Comparison of ENCODE assay signal across 23 cellular contexts in genomic region chr12:93671044-93671443, GRCh38. TPM values are rescaled to one million over a fixed set of nuclear protein-coding genes. Genes with fewer than 3 reads are reported as not detected.
DNase-seq lines count a peak whose midpoint lies in the region; ATAC-seq and TF ChIP-seq lines count a peak whose summit lies in the region.
"Had no signal": no experiment of that assay in that cellular context is flagged by ENCODE, and none has a peak within 500 bp of the region (broad histone marks: within the 10 kb centered on the region; RNA-seq: fewer than 3 reads in every experiment).

No MANE protein-coding gene starts in this region.

- H3K4me1 ChIP-seq in esophagus muscularis mucosa (peaks cover 0 to 5% (median 0%) of the 10 kb centered on the region in 4 donors), prostate gland (replicated peaks) (no peaks in the 10 kb centered on the region)
- H3K4me1 ChIP-seq: A549; BE2C; BLaER1 treated with 17β-estradiol and CSF1 and Interleukin-3, amounts not matched to agents 10 nM and 100 nM; HAP-1 had no signal

- intact Hi-C loops in esophagus muscularis mucosa (cut with DNase I) (loop anchor here (5.0 to 10.0 kb wide), 2 partner anchors 74 to 166 kb away; no protein-coding TSS in a partner anchor), prostate gland (cut with DNase I) (no loop called here)

- H3K27me3 Mint-ChIP-seq in activated naive CD4-positive, alpha-beta T cell treated with anti-CD3 and anti-CD28 coated beads, Interleukin-2, amount 50 U/mL, for 24 hours: peaks cover 1% of the 10 kb centered on the region

- peak overlapping the region; percentile 33 for H3K27ac Mint-ChIP-seq in activated naive CD4-positive, alpha-beta T cell treated with anti-CD3 and anti-CD28 coated beads, Interleukin-2, amount 50 U/mL, for 24 hours
- H3K27ac Mint-ChIP-seq: CD4-positive, alpha-beta T cell; CD8-positive, alpha-beta memory T cell; GM23338; HFFc6 had no signal

- TF ChIP-seq POLR2A in esophagus muscularis mucosa (IDR thresholded peaks at IDR 0.05; ENCODE audit: low read depth) (no peak), prostate gland (IDR thresholded peaks at IDR 0.05) (no peak)

- no peak overlapping the region for H3K4me3 Mint-ChIP-seq in activated naive CD4-positive, alpha-beta T cell treated with anti-CD3 and anti-CD28 coated beads, Interleukin-2, amount 50 U/mL, for 24 hours
- H3K4me3 Mint-ChIP-seq: CD14-positive monocyte; CD4-positive, alpha-beta T cell; CD8-positive, alpha-beta memory T cell; GM23338; HFFc6 had no signal

- H3K27ac ChIP-seq in esophagus muscularis mucosa (replicated peaks in 1 of 4) (no peak overlapping the region), prostate gland (peak overlapping the region in 1 of 2 donors; percentile 46)
- H3K27ac ChIP-seq: 22Rv1; A549; BLaER1 treated with 17β-estradiol and CSF1 and Interleukin-3, amounts not matched to agents 10 nM and 100 nM had no signal

- H3K9me3 Mint-ChIP-seq in activated naive CD4-positive, alpha-beta T cell treated with anti-CD3 and anti-CD28 coated beads, Interleukin-2, amount 50 U/mL, for 24 hours: no peaks in the 10 kb centered on the region
- H3K9me3 Mint-ChIP-seq: CD8-positive, alpha-beta memory T cell; GM23338 had no signal

- no peak for ATAC-seq in GM19328 (IDR thresholded peaks at IDR 0.05; ENCODE audit: unreplicated experiment)
- ATAC-seq: A549, GM12878, GM23338 had no signal

- no peaks in the 10 kb centered on the region for H3K36me3 Mint-ChIP-seq in activated naive CD4-positive, alpha-beta T cell treated with anti-CD3 and anti-CD28 coated beads, Interleukin-2, amount 50 U/mL, for 24 hours
- H3K36me3 Mint-ChIP-seq: CD14-positive monocyte; CD8-positive, alpha-beta memory T cell had no signal

- 92% methylated on average over 3 of the region's 3 CpGs for WGBS in esophagus muscularis mucosa
- 58% methylated on average over 3 of the region's 3 CpGs for WGBS in prostate gland

- no peak for DNase-seq in activated naive CD4-positive, alpha-beta T cell (lab: John Stamatoyannopoulos, UW)
- DNase-seq in esophagus muscularis mucosa (ENCODE audit: extremely low spot score) (peak; percentile 29), prostate gland (ENCODE audit: low spot score) (peak; percentile 36), inferior parietal cortex (ENCODE audit: extremely low spot score) (no peak)
- DNase-seq: ACHN; AML-193; BE2C; CD4-positive, alpha-beta T cell; CD8-positive, alpha-beta memory T cell; DMS 273 treated with DMSO at 0.1 percent for 48 hours; DMS79; EL; GDM1; HFFc6 had no signal

- no peak for TF ChIP-seq EP300 in esophagus muscularis mucosa (IDR thresholded peaks at IDR 0.05)

- no peaks in the 10 kb centered on the region for H3K27me3 ChIP-seq in esophagus muscularis mucosa
- H3K27me3 ChIP-seq in prostate gland (replicated peaks; ENCODE audit: insufficient read depth): no peaks in the 10 kb centered on the region
- H3K27me3 ChIP-seq: BE2C; BLaER1 treated with 17β-estradiol and CSF1 and Interleukin-3, amounts not matched to agents 10 nM and 100 nM had no signal

- peaks cover 3% of the 10 kb centered on the region for H3K4me1 Mint-ChIP-seq in activated naive CD4-positive, alpha-beta T cell treated with anti-CD3 and anti-CD28 coated beads, Interleukin-2, amount 50 U/mL, for 24 hours
- H3K4me1 Mint-ChIP-seq: CD8-positive, alpha-beta memory T cell had no signal

- H3K9me3 ChIP-seq in esophagus muscularis mucosa: no peaks in the 10 kb centered on the region
- H3K9me3 ChIP-seq in prostate gland: no peaks in the 10 kb centered on the region
- H3K9me3 ChIP-seq: BE2C had no signal

- H3K4me3 ChIP-seq in esophagus muscularis mucosa (no peak overlapping the region), prostate gland (no peak overlapping the region)
- H3K4me3 ChIP-seq: A549; BLaER1 treated with 17β-estradiol and CSF1 and Interleukin-3, amounts not matched to agents 10 nM and 100 nM; GM12878; GM23338; HAP-1 had no signal

- no peak for TF ChIP-seq CTCF in esophagus muscularis mucosa (IDR thresholded peaks at IDR 0.05)
- TF ChIP-seq CTCF in prostate gland (IDR thresholded peaks at IDR 0.05): no peak

- no peaks in the 10 kb centered on the region for H3K36me3 ChIP-seq in esophagus muscularis mucosa
- no peaks in the 10 kb centered on the region for H3K36me3 ChIP-seq in prostate gland
- H3K36me3 ChIP-seq: BE2C; BLaER1 treated with 17β-estradiol and CSF1 and Interleukin-3, amounts not matched to agents 10 nM and 100 nM; HAP-1 had no signal

RNA-seq across cellular contexts. Expression of gene CRADD, which starts 6.1 kb away (rescaled TPM):
- total RNA-seq in esophagus muscularis mucosa (10 to 100 TPM; 23.5 to 35.3 (median 26.1) TPM), prostate gland (10 to 100 TPM; 38.9 to 42.4 TPM)

Comparison
In these comparisons a context has a peak if more than half of its experiments do, and no peak if none do; other contexts are left out.
1. DNase-seq: peak in esophagus muscularis mucosa (single experiment) and prostate gland (single experiment); none in activated naive CD4-positive, alpha-beta T cell (0 of 4) and inferior parietal cortex (single experiment).